In genomic region chr13:44103721-44104490, GRCh38 we compare ENCODE assay signal across 18 cellular contexts.
DNase-seq lines count a peak whose midpoint lies in the region; ATAC-seq and TF ChIP-seq lines count a peak whose summit lies in the region.
"Had no signal": no experiment of that assay in that cellular context is flagged by ENCODE, and none has a peak within 500 bp of the region (broad histone marks: within the 10 kb centered on the region; RNA-seq: fewer than 3 reads in every experiment).

No MANE protein-coding gene starts in this region.

- 66% methylated on average over 6 of the region's 6 CpGs for WGBS in hepatocyte (ENCODE audit: low lambda C conversion rate, missing lambda C conversion rate)

- H3K27ac ChIP-seq in hepatocyte (peak overlapping the region; percentile 61), neural progenitor cell (no peak overlapping the region)
- H3K27ac ChIP-seq: KMS-11, psoas muscle, stomach had no signal

- H2AFZ ChIP-seq in hepatocyte (no peak overlapping the region), neural progenitor cell (replicated peaks) (no peak overlapping the region)

- H4K20me1 ChIP-seq in hepatocyte (ENCODE audit: insufficient read depth, poor library complexity, severe bottlenecking) (no peaks in the 10 kb centered on the region), neural progenitor cell (ENCODE audit: low read depth) (no peaks in the 10 kb centered on the region)

- peaks cover 5% of the 10 kb centered on the region for H3K9me3 ChIP-seq in hepatocyte (ENCODE audit: low read depth)
- H3K9me3 ChIP-seq in neural progenitor cell (ENCODE audit: low read depth) = peaks cover 15% of the 10 kb centered on the region

- H3K9me3 Mint-ChIP-seq in brain (peaks cover 9 to 24% (median 16%) of the 10 kb centered on the region in 5 experiments), neural progenitor cell (peaks cover 29% of the 10 kb centered on the region)
- H3K9me3 Mint-ChIP-seq in activated T-helper 1 cell treated with anti-CD3 and anti-CD28 coated beads, Interleukin-12 subunit alpha, Interleukin-12 subunit beta, Interleukin-2, Interleukin-4 antibody, amounts not matched to agents 30 ng/mL and 10 ng/mL and 1 ng/mL, durations not matched to agents 14 hours and 24 hours and 36 hours = no peaks in the 10 kb centered on the region

- H3K27me3 ChIP-seq in hepatocyte = no peaks in the 10 kb centered on the region
- no peaks in the 10 kb centered on the region for H3K27me3 ChIP-seq in neural progenitor cell
- H3K27me3 ChIP-seq: heart left ventricle, stomach had no signal

- DNase-seq in COR-L47 (lab: John Stamatoyannopoulos, UW) (peak; percentile 2), hepatocyte (ENCODE audit: low spot score) (no peak), neural progenitor cell (ENCODE audit: low spot score) (no peak)
- no peak for DNase-seq in activated T-helper 1 cell treated with anti-CD3 and anti-CD28 coated beads, Interleukin-12 subunit alpha, Interleukin-12 subunit beta, Interleukin-2, Interleukin-4 antibody, amounts not matched to agents 30 ng/mL and 10 ng/mL and 1 ng/mL, durations not matched to agents 14 hours and 24 hours and 36 hours (ENCODE audit: low spot score)
- DNase-seq: activated CD8-positive, alpha-beta T cell treated with anti-CD3 and anti-CD28 coated beads, Interleukin-2, amount 10 ng/mL, durations not matched to agents 7 days and 5 days; CD4-positive, CD25-positive, alpha-beta regulatory T cell; EL; heart left ventricle; left cardiac atrium; NCI-H1092 treated with DMSO at 0.1 percent for 48 hours; stomach had no signal

- H3K9me2 ChIP-seq in hepatocyte (replicated peaks; ENCODE audit: insufficient read depth) = no peaks in the 10 kb centered on the region

- H3K4me1 ChIP-seq in hepatocyte (ENCODE audit: insufficient read depth) (peaks cover 27% of the 10 kb centered on the region), neural progenitor cell (no peaks in the 10 kb centered on the region)

- no peaks in the 10 kb centered on the region for H3K36me3 ChIP-seq in hepatocyte (replicated peaks; ENCODE audit: insufficient read depth, low read depth)
- no peaks in the 10 kb centered on the region for H3K36me3 ChIP-seq in neural progenitor cell
- H3K36me3 ChIP-seq: heart left ventricle, stomach had no signal

- H3K36me3 Mint-ChIP-seq in brain (no peaks in the 10 kb centered on the region), neural progenitor cell (peaks cover 3% of the 10 kb centered on the region)
- no peaks in the 10 kb centered on the region for H3K36me3 Mint-ChIP-seq in activated T-helper 1 cell treated with anti-CD3 and anti-CD28 coated beads, Interleukin-12 subunit alpha, Interleukin-12 subunit beta, Interleukin-2, Interleukin-4 antibody, amounts not matched to agents 30 ng/mL and 10 ng/mL and 1 ng/mL, durations not matched to agents 14 hours and 24 hours and 36 hours (ENCODE audit: low read depth)
- H3K36me3 Mint-ChIP-seq: CD4-positive, CD25-positive, alpha-beta regulatory T cell had no signal

- peak overlapping the region in 4 of 5 experiments; percentile 2 to 50 (median 16) for H3K4me3 Mint-ChIP-seq in brain
- H3K4me3 Mint-ChIP-seq in neural progenitor cell = peak overlapping the region; percentile 11
- H3K4me3 Mint-ChIP-seq in activated T-helper 1 cell treated with anti-CD3 and anti-CD28 coated beads, Interleukin-12 subunit alpha, Interleukin-12 subunit beta, Interleukin-2, Interleukin-4 antibody, amounts not matched to agents 30 ng/mL and 10 ng/mL and 1 ng/mL, durations not matched to agents 14 hours and 24 hours and 36 hours = no peak overlapping the region
- H3K4me3 Mint-ChIP-seq: activated CD8-positive, alpha-beta T cell treated with anti-CD3 and anti-CD28 coated beads, Interleukin-2, amount 10 ng/mL, durations not matched to agents 7 days and 5 days; activated T-helper 17 cell treated with anti-CD3 and anti-CD28 coated beads, Interleukin-2, amount 50 U/mL, for 72 hours; CD4-positive, CD25-positive, alpha-beta regulatory T cell had no signal

- no peak for ATAC-seq in HG03097 (IDR thresholded peaks at IDR 0.05; ENCODE audit: low FRiP score, unreplicated experiment)
- ATAC-seq in GM21367 (IDR thresholded peaks at IDR 0.05; ENCODE audit: unreplicated experiment) = no peak
- no peak for ATAC-seq in GM18505 (IDR thresholded peaks at IDR 0.05; ENCODE audit: unreplicated experiment)
- ATAC-seq: activated CD8-positive, alpha-beta T cell treated with anti-CD3 and anti-CD28 coated beads, Interleukin-2, amount 10 ng/mL, durations not matched to agents 7 days and 5 days; activated T-helper 17 cell treated with anti-CD3 and anti-CD28 coated beads, Interleukin-2, amount 50 U/mL, for 72 hours; heart left ventricle; left cardiac atrium; psoas muscle had no signal

- H3K9ac ChIP-seq in neural progenitor cell = no peak overlapping the region
- H3K9ac ChIP-seq: KMS-11 had no signal

- no peak for TF ChIP-seq POLR2A in GM18505 (IDR thresholded peaks at IDR 0.05; ENCODE audit: borderline replicate concordance, extremely low read depth, insufficient read depth, insufficient read length)

- peak overlapping the region in 4 of 5 experiments; percentile 57 to 95 (median 86) for H3K27ac Mint-ChIP-seq in brain
- no peak overlapping the region for H3K27ac Mint-ChIP-seq in neural progenitor cell
- no peak overlapping the region for H3K27ac Mint-ChIP-seq in activated T-helper 1 cell treated with anti-CD3 and anti-CD28 coated beads, Interleukin-12 subunit alpha, Interleukin-12 subunit beta, Interleukin-2, Interleukin-4 antibody, amounts not matched to agents 30 ng/mL and 10 ng/mL and 1 ng/mL, durations not matched to agents 14 hours and 24 hours and 36 hours
- H3K27ac Mint-ChIP-seq: activated CD8-positive, alpha-beta T cell treated with anti-CD3 and anti-CD28 coated beads, Interleukin-2, amount 10 ng/mL, durations not matched to agents 7 days and 5 days; activated T-helper 17 cell treated with anti-CD3 and anti-CD28 coated beads, Interleukin-2, amount 50 U/mL, for 72 hours; CD4-positive, CD25-positive, alpha-beta regulatory T cell had no signal

- intact Hi-C loops in activated T-helper 1 cell treated with anti-CD3 and anti-CD28 coated beads, Interleukin-12 subunit alpha, Interleukin-12 subunit beta, Interleukin-2, Interleukin-4 antibody, amounts not matched to agents 30 ng/mL and 10 ng/mL and 1 ng/mL, durations not matched to agents 14 hours and 24 hours and 36 hours (cut with micrococcal nuclease) = no loop called here

- TF ChIP-seq CTCF in brain (conservative IDR thresholded peaks at IDR 0.05) (no peak), hepatocyte (IDR thresholded peaks at IDR 0.05; ENCODE audit: poor library complexity) (no peak), neural progenitor cell (IDR thresholded peaks at IDR 0.05) (no peak)

- H3K4me1 Mint-ChIP-seq in brain (peaks cover 35% of the 10 kb centered on the region), neural progenitor cell (peaks cover 16% of the 10 kb centered on the region)
- no peaks in the 10 kb centered on the region for H3K4me1 Mint-ChIP-seq in activated T-helper 1 cell treated with anti-CD3 and anti-CD28 coated beads, Interleukin-12 subunit alpha, Interleukin-12 subunit beta, Interleukin-2, Interleukin-4 antibody, amounts not matched to agents 30 ng/mL and 10 ng/mL and 1 ng/mL, durations not matched to agents 14 hours and 24 hours and 36 hours (ENCODE audit: low read depth)
- H3K4me1 Mint-ChIP-seq: activated T-helper 17 cell treated with anti-CD3 and anti-CD28 coated beads, Interleukin-2, amount 50 U/mL, for 72 hours; CD4-positive, CD25-positive, alpha-beta regulatory T cell had no signal

- H3K27me3 Mint-ChIP-seq in brain (no peaks in the 10 kb centered on the region), neural progenitor cell (ENCODE audit: insufficient read depth, low read depth) (peaks cover 6% of the 10 kb centered on the region)
- H3K27me3 Mint-ChIP-seq in activated T-helper 1 cell treated with anti-CD3 and anti-CD28 coated beads, Interleukin-12 subunit alpha, Interleukin-12 subunit beta, Interleukin-2, Interleukin-4 antibody, amounts not matched to agents 30 ng/mL and 10 ng/mL and 1 ng/mL, durations not matched to agents 14 hours and 24 hours and 36 hours (ENCODE audit: insufficient read depth) = peaks cover 8% of the 10 kb centered on the region

- H3K79me2 ChIP-seq in hepatocyte (no peaks in the 10 kb centered on the region), neural progenitor cell (ENCODE audit: low read depth) (no peaks in the 10 kb centered on the region)

- no peaks in the 10 kb centered on the region for H3F3A ChIP-seq in neural progenitor cell (ENCODE audit: low read depth)

- H3K4me2 ChIP-seq in hepatocyte (no peak overlapping the region), neural progenitor cell (no peak overlapping the region)
- H3K4me2 ChIP-seq: KMS-11 had no signal

- no peak overlapping the region for H3K4me3 ChIP-seq in hepatocyte
- H3K4me3 ChIP-seq in neural progenitor cell = no peak overlapping the region
- H3K4me3 ChIP-seq: heart left ventricle, psoas muscle, stomach had no signal

Comparison
In these comparisons a context has a peak if more than half of its experiments do, and no peak if none do; other contexts are left out.
1. H3K27ac Mint-ChIP-seq: peak in brain (4 of 5); none in neural progenitor cell (single experiment) and activated T-helper 1 cell treated with anti-CD3 and anti-CD28 coated beads, Interleukin-12 subunit alpha, Interleukin-12 subunit beta, Interleukin-2, Interleukin-4 antibody, amounts not matched to agents 30 ng/mL and 10 ng/mL and 1 ng/mL, durations not matched to agents 14 hours and 24 hours and 36 hours (single experiment).